Comparison of ENCODE assay signal across 9 cellular contexts in genomic region chr10:8398771-8399170, GRCh38.
"Had no signal": no experiment of that assay in that cellular context is flagged by ENCODE, and none has a peak within 500 bp of the region (broad histone marks: within the 10 kb centered on the region; RNA-seq: fewer than 3 reads in every experiment).

No MANE protein-coding gene starts in this region.

- H3K9me3 ChIP-seq: HAP-1 had no signal

- H3K4me3 ChIP-seq: GM23248, HAP-1 had no signal

- H3K27me3 Mint-ChIP-seq: IgD-negative memory B cell had no signal

- H3K4me1 ChIP-seq: HAP-1 had no signal

- FAIRE-seq: HepG2 had no signal

- H3K27ac Mint-ChIP-seq: HFFc6, IgD-negative memory B cell had no signal

- H3K27ac ChIP-seq: GM23248, HL-60 had no signal

- ATAC-seq: HCT116, HepG2 had no signal

- H3K4me3 Mint-ChIP-seq: HFFc6, IgD-negative memory B cell had no signal

- DNase-seq: GM23248, GOT3, H7, HFFc6 had no signal

- H3K36me3 Mint-ChIP-seq: IgD-negative memory B cell had no signal
